In the genomic region with DNA sequence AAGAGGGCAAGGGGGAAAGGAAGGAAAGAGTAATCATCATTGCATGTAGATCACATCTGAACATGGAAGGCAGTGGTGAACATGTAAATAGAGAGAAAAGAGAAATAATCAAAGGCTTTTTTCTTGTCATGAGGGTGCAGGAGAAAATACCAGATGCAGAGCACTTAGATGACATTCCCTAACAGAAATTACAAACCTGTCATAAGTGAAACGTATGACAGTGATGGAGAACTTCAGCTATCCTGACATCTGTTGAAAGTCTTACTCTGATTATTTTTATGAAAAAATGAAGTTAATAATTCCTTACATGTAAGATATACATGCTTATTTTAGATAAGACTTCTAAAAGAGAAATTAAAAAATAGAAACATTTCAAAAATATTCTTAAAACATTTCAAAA, we compare ENCODE assay signal across 18 cellular contexts. TPM values are rescaled to one million over a fixed set of nuclear protein-coding genes. Genes with fewer than 3 reads are reported as not detected.
A peak's percentile ranks its signal among the peaks of the same experiment; 100 is the strongest.
DNase-seq lines count a peak whose midpoint lies in the region; ATAC-seq, FAIRE-seq and TF ChIP-seq lines count a peak whose summit lies in the region.
"Had no signal": no experiment of that assay in that cellular context is flagged by ENCODE, and none has a peak within 500 bp of the region (broad histone marks: within the 10 kb centered on the region; RNA-seq: fewer than 3 reads in every experiment).

No MANE protein-coding gene starts in this region.

- H3K4me3 Mint-ChIP-seq in dendritic cell treated with granulocyte-macrophage colony-stimulating factor and Interleukin-4, amounts not matched to agents 40 ng/mL and 50 ng/mL, for 4 days, result no peak overlapping the region
- H3K4me3 Mint-ChIP-seq: CD4-positive, alpha-beta T cell; GM23338; HFFc6 had no signal

- WGBS in pancreas, 2 donors, result 38 to 39% methylated on average over 1 of the region's 1 CpG

- DNase-seq in Karpas-422 (no peak), pancreas (no peak), NCI-H226 (no peak), MV-4-11 (lab: John Stamatoyannopoulos, UW) (no peak), MG63 (no peak)
- DNase-seq: Caco-2; CD4-positive, alpha-beta T cell; HCEC 1CT; HFFc6; IMR-90 had no signal

- POLR2A ChIA-PET in HEK293 (lab: Yijun Ruan, JAX), result no interaction called here

- no peaks in the 10 kb centered on the region for H3K9me3 ChIP-seq in HEK293 (ENCODE audit: control insufficient read depth, insufficient read depth, low read depth, low read length)
- no peaks in the 10 kb centered on the region for H3K9me3 ChIP-seq in Karpas-422 (ENCODE audit: low read length)
- no peaks in the 10 kb centered on the region for H3K9me3 ChIP-seq in pancreas
- H3K9me3 ChIP-seq in MG63, result no peaks in the 10 kb centered on the region
- H3K9me3 ChIP-seq: A549, Caco-2 had no signal

- CTCF ChIA-PET in HEK293 (lab: Yijun Ruan, JAX), result interaction anchor here (0.7 kb wide), 1 partner anchor 409 kb away, joined by 3 read pairs; no protein-coding TSS in a partner anchor

- H3K27ac ChIP-seq in HEK293 (ENCODE audit: extremely low read depth, low read depth, low read length) (no peak overlapping the region), Karpas-422 (ENCODE audit: low read length) (0 out of 2 replicates have a peak overlapping the region, but pooled peaks have one; percentile 2), pancreas (no peak overlapping the region)
- H3K27ac ChIP-seq: A549 had no signal

- no peaks in the 10 kb centered on the region; a peak in 1 of 3 replicates for H3K36me3 ChIP-seq in HEK293 (ENCODE audit: control insufficient read depth in 2 of 2, insufficient read depth in 1 of 2, low read length in 2 of 2)
- H3K36me3 ChIP-seq in Karpas-422 (ENCODE audit: insufficient read depth, low read length), result peaks cover 9% of the 10 kb centered on the region; the same call in 1 of the 2 replicates
- no peaks in the 10 kb centered on the region for H3K36me3 ChIP-seq in pancreas
- no peaks in the 10 kb centered on the region for H3K36me3 ChIP-seq in MG63

- H2AFZ ChIP-seq in Karpas-422 (ENCODE audit: low read length), result no peak overlapping the region
- H2AFZ ChIP-seq: GM23338 had no signal

- no peak overlapping the region for H3K9ac ChIP-seq in Karpas-422 (ENCODE audit: low read length)

- peaks cover 14% of the 10 kb centered on the region for H3K36me3 Mint-ChIP-seq in dendritic cell treated with granulocyte-macrophage colony-stimulating factor and Interleukin-4, amounts not matched to agents 40 ng/mL and 50 ng/mL, for 4 days (ENCODE audit: low read depth)

- H3K4me3 ChIP-seq in HEK293 (ENCODE audit: low read depth, low read length), result no peak overlapping the region
- no peak overlapping the region for H3K4me3 ChIP-seq in Karpas-422 (ENCODE audit: low read length)
- no peak overlapping the region for H3K4me3 ChIP-seq in pancreas
- H3K4me3 ChIP-seq in MG63, result no peak overlapping the region
- H3K4me3 ChIP-seq: A549, GM23338 had no signal

- H3K79me2 ChIP-seq in Karpas-422 (ENCODE audit: low read length), result peaks cover 98% of the 10 kb centered on the region

- H3K4me1 Mint-ChIP-seq in dendritic cell treated with granulocyte-macrophage colony-stimulating factor and Interleukin-4, amounts not matched to agents 40 ng/mL and 50 ng/mL, for 4 days (ENCODE audit: low read depth), result peaks cover 31% of the 10 kb centered on the region

- no peaks in the 10 kb centered on the region for H3K9me2 ChIP-seq in Karpas-422 (replicated peaks; ENCODE audit: insufficient read depth, low read length)

- no peak for ATAC-seq in pancreas
- ATAC-seq: A549, GM23338 had no signal

- H3K27me3 ChIP-seq in Karpas-422 (ENCODE audit: low read length) (no peaks in the 10 kb centered on the region), pancreas (no peaks in the 10 kb centered on the region), MG63 (no peaks in the 10 kb centered on the region)

- TF ChIP-seq CTCF in HEK293 (tag by site-specific recombination; IDR thresholded peaks at IDR 0.05), result no peak
- TF ChIP-seq CTCF in pancreas (IDR thresholded peaks at IDR 0.05), result no peak

- no peaks in the 10 kb centered on the region for H4K20me1 ChIP-seq in Karpas-422 (ENCODE audit: insufficient read depth, low read depth, low read length)

- H3K27me3 Mint-ChIP-seq in dendritic cell treated with granulocyte-macrophage colony-stimulating factor and Interleukin-4, amounts not matched to agents 40 ng/mL and 50 ng/mL, for 4 days, result no peaks in the 10 kb centered on the region
- H3K27me3 Mint-ChIP-seq: CD4-positive, alpha-beta T cell had no signal

- H3K4me1 ChIP-seq in HEK293 (ENCODE audit: control insufficient read depth, insufficient read depth, low read length) (no peaks in the 10 kb centered on the region), Karpas-422 (ENCODE audit: low read length) (peaks cover 46% of the 10 kb centered on the region), pancreas (peaks cover 0 to 9% (median 5%) of the 10 kb centered on the region in 3 donors)
- H3K4me1 ChIP-seq: A549, Caco-2 had no signal

- peak overlapping the region; percentile 11 for H3K27ac Mint-ChIP-seq in dendritic cell treated with granulocyte-macrophage colony-stimulating factor and Interleukin-4, amounts not matched to agents 40 ng/mL and 50 ng/mL, for 4 days
- H3K27ac Mint-ChIP-seq: CD4-positive, alpha-beta T cell; GM23338; HFFc6 had no signal

- FAIRE-seq in pancreas (lab: Jason Lieb, UNC), result peak; percentile 9
- FAIRE-seq: A549, D721Med, GM12891, H54, HTR-8/SVneo had no signal

- peaks cover 6% of the 10 kb centered on the region for H3K9me3 Mint-ChIP-seq in dendritic cell treated with granulocyte-macrophage colony-stimulating factor and Interleukin-4, amounts not matched to agents 40 ng/mL and 50 ng/mL, for 4 days
- H3K9me3 Mint-ChIP-seq: CD4-positive, alpha-beta T cell; GM23338; HFFc6 had no signal

- H3K4me2 ChIP-seq in Karpas-422 (ENCODE audit: low read depth, low read length, poor library complexity, severe bottlenecking), result no peak overlapping the region
- H3K4me2 ChIP-seq: A549, GM23338 had no signal

- intact Hi-C loops in dendritic cell treated with granulocyte-macrophage colony-stimulating factor and Interleukin-4, amounts not matched to agents 40 ng/mL and 50 ng/mL, for 4 days (cut with micrococcal nuclease), result no loop called here
- intact Hi-C loops in pancreas (cut with DNase I), result no loop called here

TF ChIP-seq in HEK293, 187 proteins besides CTCF, POLR2A, EP300 and RAD21:
- TF ChIP-seq ZNF600 (tag by site-specific recombination; IDR thresholded peaks at IDR 0.05) (peak; percentile 32; the same call in 1 of the 2 replicates), KLF16 (tag by site-specific recombination; IDR thresholded peaks at IDR 0.05) (no peak), PRDM1 (tag by site-specific recombination; IDR thresholded peaks at IDR 0.05) (0 out of 2 replicates have a peak, but pooled peaks have one; percentile 4)
- TF ChIP-seq, protein P1, sequence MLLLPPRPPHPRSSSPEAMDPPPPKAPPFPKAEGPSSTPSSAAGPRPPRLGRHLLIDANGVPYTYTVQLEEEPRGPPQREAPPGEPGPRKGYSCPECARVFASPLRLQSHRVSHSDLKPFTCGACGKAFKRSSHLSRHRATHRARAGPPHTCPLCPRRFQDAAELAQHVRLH (tag by site-specific recombination; IDR thresholded peaks at IDR 0.05), result no peak
- TF ChIP-seq, protein P2, sequence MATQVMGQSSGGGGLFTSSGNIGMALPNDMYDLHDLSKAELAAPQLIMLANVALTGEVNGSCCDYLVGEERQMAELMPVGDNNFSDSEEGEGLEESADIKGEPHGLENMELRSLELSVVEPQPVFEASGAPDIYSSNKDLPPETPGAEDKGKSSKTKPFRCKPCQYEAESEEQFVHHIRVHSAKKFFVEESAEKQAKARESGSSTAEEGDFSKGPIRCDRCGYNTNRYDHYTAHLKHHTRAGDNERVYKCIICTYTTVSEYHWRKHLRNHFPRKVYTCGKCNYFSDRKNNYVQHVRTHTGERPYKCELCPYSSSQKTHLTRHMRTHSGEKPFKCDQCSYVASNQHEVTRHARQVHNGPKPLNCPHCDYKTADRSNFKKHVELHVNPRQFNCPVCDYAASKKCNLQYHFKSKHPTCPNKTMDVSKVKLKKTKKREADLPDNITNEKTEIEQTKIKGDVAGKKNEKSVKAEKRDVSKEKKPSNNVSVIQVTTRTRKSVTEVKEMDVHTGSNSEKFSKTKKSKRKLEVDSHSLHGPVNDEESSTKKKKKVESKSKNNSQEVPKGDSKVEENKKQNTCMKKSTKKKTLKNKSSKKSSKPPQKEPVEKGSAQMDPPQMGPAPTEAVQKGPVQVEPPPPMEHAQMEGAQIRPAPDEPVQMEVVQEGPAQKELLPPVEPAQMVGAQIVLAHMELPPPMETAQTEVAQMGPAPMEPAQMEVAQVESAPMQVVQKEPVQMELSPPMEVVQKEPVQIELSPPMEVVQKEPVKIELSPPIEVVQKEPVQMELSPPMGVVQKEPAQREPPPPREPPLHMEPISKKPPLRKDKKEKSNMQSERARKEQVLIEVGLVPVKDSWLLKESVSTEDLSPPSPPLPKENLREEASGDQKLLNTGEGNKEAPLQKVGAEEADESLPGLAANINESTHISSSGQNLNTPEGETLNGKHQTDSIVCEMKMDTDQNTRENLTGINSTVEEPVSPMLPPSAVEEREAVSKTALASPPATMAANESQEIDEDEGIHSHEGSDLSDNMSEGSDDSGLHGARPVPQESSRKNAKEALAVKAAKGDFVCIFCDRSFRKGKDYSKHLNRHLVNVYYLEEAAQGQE (tag by site-specific recombination; IDR thresholded peaks at IDR 0.05), result no peak

RNA-seq across cellular contexts. Expression of a gene that starts 54.7 kb away (rescaled TPM):
- total RNA-seq in Karpas-422 (2014; rRNA removed; shearing (Covaris generic); ENCODE audit: low replicate concordance), result 53.5 and 72.6 TPM in 2 replicates
- total RNA-seq in pancreas, result 10 to 100 TPM; 15.5 to 21.7 (median 16.8) TPM
- polyA plus RNA-seq in pancreas, result 1 to 10 TPM; 5.2 to 6.0 TPM
- total RNA-seq in MG63 (2014; rRNA removed; shearing (Covaris generic); ENCODE audit: low replicate concordance), result 4.2 TPM in 2 replicates
